Comparison of ENCODE assay signal across 12 cellular contexts in genomic region chr19:38660724-38661123, GRCh38. TPM values are rescaled to one million over a fixed set of nuclear protein-coding genes. Genes with fewer than 3 reads are reported as not detected.
DNase-seq lines count a peak whose midpoint lies in the region; ATAC-seq and TF ChIP-seq lines count a peak whose summit lies in the region.
"Had no signal": no experiment of that assay in that cellular context is flagged by ENCODE, and none has a peak within 500 bp of the region (broad histone marks: within the 10 kb centered on the region; RNA-seq: fewer than 3 reads in every experiment).

No MANE protein-coding gene starts in this region.

- H2BK5ac ChIP-seq in IMR-90 (ENCODE audit: low read depth, low read length, poor library complexity, severe bottlenecking) (peak overlapping the region; percentile 59), mesenchymal stem cell (ENCODE audit: low read depth, low read length, poor library complexity, severe bottlenecking) (no peak overlapping the region)

- intact Hi-C loops in IMR-90 (cut with micrococcal nuclease), result no loop called here
- intact Hi-C loops in activated T-helper 2 cell treated with anti-CD3 and anti-CD28 coated beads, Interferon-gamma antibody, Interleukin-2, Interleukin-4, amounts not matched to agents 10 μg/mL and 5 μg/mL and 100 μg/mL, durations not matched to agents 14 hours and 24 hours and 36 hours (cut with micrococcal nuclease), result no loop called here

- peaks cover 53% of the 10 kb centered on the region for H4K20me1 ChIP-seq in IMR-90 (ENCODE audit: insufficient read depth, low read length)

- peaks cover 52% of the 10 kb centered on the region for H3K4me1 ChIP-seq in IMR-90 (ENCODE audit: control insufficient read depth, insufficient read depth, low read length)
- H3K4me1 ChIP-seq in mesenchymal stem cell (ENCODE audit: control insufficient read depth, insufficient read depth, low read depth, low read length), result peaks cover 54% of the 10 kb centered on the region

- peak overlapping the region; percentile 84 for H3K4ac ChIP-seq in IMR-90 (ENCODE audit: low read depth, low read length)
- H3K4ac ChIP-seq in mesenchymal stem cell (ENCODE audit: low read depth in 1 of 2, low read length in 2 of 2), result peak overlapping the region in 1 of 2 experiments; percentile 40

- peaks cover 20% of the 10 kb centered on the region for H3K36me3 Mint-ChIP-seq in central memory CD8-positive, alpha-beta T cell (ENCODE audit: insufficient read depth)
- peaks cover 33% of the 10 kb centered on the region for H3K36me3 Mint-ChIP-seq in activated T-helper 2 cell treated with anti-CD3 and anti-CD28 coated beads, Interferon-gamma antibody, Interleukin-2, Interleukin-4, amounts not matched to agents 10 μg/mL and 5 μg/mL and 100 μg/mL, durations not matched to agents 14 hours and 24 hours and 36 hours (ENCODE audit: low read depth)

- H3K27me3 ChIP-seq in IMR-90 (ENCODE audit: control insufficient read depth, insufficient read depth, low read length) (no peaks in the 10 kb centered on the region), mesenchymal stem cell (ENCODE audit: control insufficient read depth in 1 of 2, insufficient read depth in 1 of 2, low read length in 2 of 2) (no peaks in the 10 kb centered on the region)

- POLR2A ChIA-PET in IMR-90 (lab: Charles Lee; ENCODE audit: unreplicated experiment), result no interaction called here

- H2BK15ac ChIP-seq in IMR-90 (ENCODE audit: low read depth, low read length) (peak overlapping the region; percentile 57; the same call in 1 of the 3 replicates), mesenchymal stem cell (ENCODE audit: low read depth, poor library complexity, severe bottlenecking) (no peak overlapping the region)

- H3K9me3 ChIP-seq in IMR-90 (ENCODE audit: control insufficient read depth, insufficient read depth, low read length) (no peaks in the 10 kb centered on the region), mesenchymal stem cell (ENCODE audit: control insufficient read depth, low read length) (no peaks in the 10 kb centered on the region)

- no peak overlapping the region for H3K56ac ChIP-seq in IMR-90 (ENCODE audit: extremely low read depth, insufficient read depth, low read length)

- H2AK5ac ChIP-seq in IMR-90 (ENCODE audit: low read depth, low read length) (peak overlapping the region; percentile 64), mesenchymal stem cell (ENCODE audit: low read length, severe bottlenecking) (peak overlapping the region; percentile 33)

- no peaks in the 10 kb centered on the region for H3K27me3 Mint-ChIP-seq in central memory CD8-positive, alpha-beta T cell
- H3K27me3 Mint-ChIP-seq in activated T-helper 2 cell treated with anti-CD3 and anti-CD28 coated beads, Interferon-gamma antibody, Interleukin-2, Interleukin-4, amounts not matched to agents 10 μg/mL and 5 μg/mL and 100 μg/mL, durations not matched to agents 14 hours and 24 hours and 36 hours (ENCODE audit: low read depth), result no peaks in the 10 kb centered on the region
- H3K27me3 Mint-ChIP-seq: stimulated activated naive B cell treated with anti-CD40 and anti-IgM and Interleukin-4, amounts not matched to agents 10 μg/mL and 1 μg/mL and 100 μg/mL, for 72 hours had no signal

- no TSS peak for BruUV-seq in IMR-90 (replicated peaks; lab: Mats Ljungman, UMichigan)

- dilution Hi-C loops in IMR-90 (cut with HindIII; ENCODE audit: low sequenced_read_pairs, unreplicated experiment), result no loop called here

- peak overlapping the region; percentile 43 for H2BK20ac ChIP-seq in IMR-90 (ENCODE audit: low read depth, low read length)

- H3K14ac ChIP-seq in IMR-90 (replicated peaks; ENCODE audit: low read depth, low read length) (peak overlapping the region; percentile 69), mesenchymal stem cell (ENCODE audit: low read length in 2 of 2) (no peak overlapping the region)

- H3K4me3 ChIP-seq in IMR-90 (ENCODE audit: insufficient read depth, low read depth, low read length), result no peak overlapping the region
- H3K4me3 ChIP-seq in mesenchymal stem cell (ENCODE audit: insufficient read depth in 1 of 2, low read depth in 1 of 2, low read length in 2 of 2), result no peak overlapping the region

- H2BK12ac ChIP-seq in mesenchymal stem cell (ENCODE audit: low read length in 2 of 2), result peak overlapping the region; percentile 6 to 76

- ATAC-seq in IMR-90 (ENCODE audit: low read depth) (no peak), GM18502 (IDR thresholded peaks at IDR 0.05; ENCODE audit: poor library complexity, unreplicated experiment) (no peak)
- no peak for ATAC-seq in central memory CD8-positive, alpha-beta T cell (replicated peaks; ENCODE audit: extremely low read depth, poor library complexity, severe bottlenecking)
- ATAC-seq: stimulated activated naive B cell treated with anti-CD40 and anti-IgM and Interleukin-4, amounts not matched to agents 10 μg/mL and 1 μg/mL and 100 μg/mL, for 72 hours had no signal

- H3K9ac ChIP-seq in IMR-90 (ENCODE audit: low read depth, low read length) (no peak overlapping the region), mesenchymal stem cell (ENCODE audit: low read length) (no peak overlapping the region)

- H3K23ac ChIP-seq in IMR-90 (ENCODE audit: low read depth, low read length) (peak overlapping the region; percentile 61; the same call in 1 of the 2 replicates), mesenchymal stem cell (ENCODE audit: low read length in 2 of 2) (peak overlapping the region in 1 of 2 experiments; percentile 34)

- H2BK120ac ChIP-seq in IMR-90 (ENCODE audit: low read depth, low read length) (peak overlapping the region; percentile 77), mesenchymal stem cell (ENCODE audit: low read depth, low read length) (no peak overlapping the region)

- peaks cover 85% of the 10 kb centered on the region for H3K4me1 Mint-ChIP-seq in central memory CD8-positive, alpha-beta T cell
- H3K4me1 Mint-ChIP-seq in activated T-helper 2 cell treated with anti-CD3 and anti-CD28 coated beads, Interferon-gamma antibody, Interleukin-2, Interleukin-4, amounts not matched to agents 10 μg/mL and 5 μg/mL and 100 μg/mL, durations not matched to agents 14 hours and 24 hours and 36 hours (ENCODE audit: low read depth), result peaks cover 58% of the 10 kb centered on the region

- H3K9me3 Mint-ChIP-seq in central memory CD8-positive, alpha-beta T cell, result no peaks in the 10 kb centered on the region
- H3K9me3 Mint-ChIP-seq in activated T-helper 2 cell treated with anti-CD3 and anti-CD28 coated beads, Interferon-gamma antibody, Interleukin-2, Interleukin-4, amounts not matched to agents 10 μg/mL and 5 μg/mL and 100 μg/mL, durations not matched to agents 14 hours and 24 hours and 36 hours, result no peaks in the 10 kb centered on the region
- H3K9me3 Mint-ChIP-seq: stimulated activated naive B cell treated with anti-CD40 and anti-IgM and Interleukin-4, amounts not matched to agents 10 μg/mL and 1 μg/mL and 100 μg/mL, for 72 hours; T-helper 1 cell treated with Interleukin-12 subunit alpha and Interleukin-12 subunit beta and Interleukin-4 antibody, amounts not matched to agents 30 μg/mL and 1 μg/mL, for 36 hours had no signal

- WGBS in IMR-90 (ENCODE audit: extremely low coverage in 2 of 2, insufficient read length in 1 of 2), 2 experiments, result 100% methylated on average over 3 of the region's 9 CpGs; no CpG with 5 or more reads in 1 of the 2 experiments
- WGBS in mesenchymal stem cell, result 92% methylated on average over 9 of the region's 9 CpGs

- H2AFZ ChIP-seq in IMR-90 (replicated peaks; ENCODE audit: low read length, poor library complexity), result no peak overlapping the region
- no peak overlapping the region for H2AFZ ChIP-seq in mesenchymal stem cell (ENCODE audit: low read depth, low read length)

- H3K27ac Mint-ChIP-seq in central memory CD8-positive, alpha-beta T cell (ENCODE audit: low read depth), result no peak overlapping the region
- H3K27ac Mint-ChIP-seq in activated T-helper 2 cell treated with anti-CD3 and anti-CD28 coated beads, Interferon-gamma antibody, Interleukin-2, Interleukin-4, amounts not matched to agents 10 μg/mL and 5 μg/mL and 100 μg/mL, durations not matched to agents 14 hours and 24 hours and 36 hours, result no peak overlapping the region
- H3K27ac Mint-ChIP-seq: stimulated activated naive B cell treated with anti-CD40 and anti-IgM and Interleukin-4, amounts not matched to agents 10 μg/mL and 1 μg/mL and 100 μg/mL, for 72 hours; T-helper 1 cell treated with Interleukin-12 subunit alpha and Interleukin-12 subunit beta and Interleukin-4 antibody, amounts not matched to agents 30 μg/mL and 1 μg/mL, for 36 hours had no signal

- no peak overlapping the region for H2AK9ac ChIP-seq in IMR-90 (replicated peaks; ENCODE audit: low read depth, low read length, poor library complexity)

- H3K4me2 ChIP-seq in IMR-90 (ENCODE audit: low read depth, low read length), result no peak overlapping the region
- no peak overlapping the region for H3K4me2 ChIP-seq in mesenchymal stem cell (ENCODE audit: low read length, poor library complexity, severe bottlenecking)

- H3K79me1 ChIP-seq in IMR-90 (ENCODE audit: low read depth in 1 of 2, low read length in 2 of 2) (peaks cover 0 to 65% of the 10 kb centered on the region in 2 experiments; a peak in 2 of 4 replicates), mesenchymal stem cell (replicated peaks; ENCODE audit: low read length, poor library complexity, severe bottlenecking) (no peaks in the 10 kb centered on the region)

- peak overlapping the region; percentile 18; the same call in 1 of the 2 replicates for H3K18ac ChIP-seq in IMR-90 (ENCODE audit: low read depth, low read length)
- H3K18ac ChIP-seq in mesenchymal stem cell (ENCODE audit: low read depth in 1 of 2, low read length in 2 of 2), result peak overlapping the region in 1 of 2 experiments; percentile 23

- peak overlapping the region; percentile 4 for H3K4me3 Mint-ChIP-seq in central memory CD8-positive, alpha-beta T cell
- no peak overlapping the region for H3K4me3 Mint-ChIP-seq in activated T-helper 2 cell treated with anti-CD3 and anti-CD28 coated beads, Interferon-gamma antibody, Interleukin-2, Interleukin-4, amounts not matched to agents 10 μg/mL and 5 μg/mL and 100 μg/mL, durations not matched to agents 14 hours and 24 hours and 36 hours (ENCODE audit: low read depth)
- H3K4me3 Mint-ChIP-seq: stimulated activated naive B cell treated with anti-CD40 and anti-IgM and Interleukin-4, amounts not matched to agents 10 μg/mL and 1 μg/mL and 100 μg/mL, for 72 hours; T-helper 1 cell treated with Interleukin-12 subunit alpha and Interleukin-12 subunit beta and Interleukin-4 antibody, amounts not matched to agents 30 μg/mL and 1 μg/mL, for 36 hours had no signal

- H3K27ac ChIP-seq in IMR-90 (ENCODE audit: insufficient read depth, low read length) (peak overlapping the region; percentile 14; the same call in 1 of the 2 replicates), mesenchymal stem cell (ENCODE audit: low read length, poor library complexity, severe bottlenecking) (peak overlapping the region; percentile 69), substantia nigra (ENCODE audit: low read depth, low read length, poor library complexity, severe bottlenecking) (peak overlapping the region; percentile 31)

- H3K36me3 ChIP-seq in IMR-90 (ENCODE audit: control insufficient read depth, insufficient read depth, low read length) (peaks cover 19% of the 10 kb centered on the region), mesenchymal stem cell (ENCODE audit: control insufficient read depth in 1 of 2, insufficient read depth in 2 of 2, low read depth in 1 of 2, low read length in 2 of 2) (peaks cover 5 to 33% of the 10 kb centered on the region in 2 experiments)

- TF ChIP-seq RAD21 in IMR-90 (IDR thresholded peaks at IDR 0.05; ENCODE audit: low read length), result no peak

- TF ChIP-seq CTCF in IMR-90 (conservative IDR thresholded peaks at IDR 0.05; ENCODE audit: low read depth, low read length), result no peak

- CTCF ChIA-PET in IMR-90 (lab: Yijun Ruan, JAX), result no interaction called here

- in situ Hi-C loops in IMR-90 (cut with MboI; ENCODE audit: low sequenced_read_pairs), result no loop called here

- H4K5ac ChIP-seq in IMR-90 (ENCODE audit: low read depth, low read length), result 0 out of 2 replicates have a peak overlapping the region, but pooled peaks have one; percentile 16

- H3K9me1 ChIP-seq in IMR-90 (ENCODE audit: insufficient read depth, low read length), result peaks cover 51% of the 10 kb centered on the region

- peak overlapping the region in 1 of 2 experiments; percentile 46; a peak in 2 of 4 replicates for H4K8ac ChIP-seq in IMR-90 (ENCODE audit: low read depth in 2 of 2, low read length in 2 of 2)
- H4K8ac ChIP-seq in mesenchymal stem cell (ENCODE audit: low read length), result peak overlapping the region; percentile 35

- no peak for TF ChIP-seq POLR2A in IMR-90 (IDR thresholded peaks at IDR 0.05; ENCODE audit: low read depth, low read length)

- DNase-seq in IMR-90 (no peak), mesenchymal stem cell (no peak), substantia nigra (lab: John Stamatoyannopoulos, UW) (no peak), pons (ENCODE audit: low spot score) (no peak), T1000 (lab: John Stamatoyannopoulos, UW) (no peak)
- DNase-seq in central memory CD8-positive, alpha-beta T cell (ENCODE audit: low spot score in 2 of 2), result no peak
- no peak for DNase-seq in activated T-helper 2 cell treated with anti-CD3 and anti-CD28 coated beads, Interferon-gamma antibody, Interleukin-2, Interleukin-4, amounts not matched to agents 10 μg/mL and 5 μg/mL and 100 μg/mL, durations not matched to agents 14 hours and 24 hours and 36 hours (ENCODE audit: low spot score)
- DNase-seq: NCI-H774; stimulated activated naive B cell treated with anti-CD40 and anti-IgM and Interleukin-4, amounts not matched to agents 10 μg/mL and 1 μg/mL and 100 μg/mL, for 72 hours had no signal

- H4K91ac ChIP-seq in IMR-90 (ENCODE audit: insufficient read depth, low read depth, low read length) (peak overlapping the region; percentile 56), mesenchymal stem cell (ENCODE audit: low read length) (peak overlapping the region; percentile 43)

RNA-seq across cellular contexts. Expression of gene ACTN4, which starts 13.3 kb away (rescaled TPM):
- 614 and 659 TPM in 2 replicates for total RNA-seq in IMR-90 (2012; rRNA removed)
- polyA plus RNA-seq in IMR-90 (2012; rRNA removed), result 497 and 541 TPM in 2 replicates
- 291 and 549 TPM in 2 replicates for polyA plus RNA-seq in IMR-90 (2012; cell fraction: cytosol; rRNA removed)
- polyA plus RNA-seq in IMR-90 (2012; cell fraction: nucleus; rRNA removed; ENCODE audit: low replicate concordance), result 608 and 1,383 TPM in 2 replicates
- 259 TPM for polyA plus RNA-seq in mesenchymal stem cell (2013, experiment 1 of 2)
- polyA plus RNA-seq in mesenchymal stem cell (2013, experiment 2 of 2), result 250 TPM
- 329 and 334 TPM in 2 replicates for total RNA-seq in activated T-helper 2 cell treated with anti-CD3 and anti-CD28 coated beads, Interferon-gamma antibody, Interleukin-2, Interleukin-4, amounts not matched to agents 10 μg/mL and 5 μg/mL and 100 μg/mL, durations not matched to agents 14 hours and 24 hours and 36 hours

RNA-seq across cellular contexts. Expression of gene EIF3K, which starts 41.7 kb away (rescaled TPM):
- 965 and 1,137 TPM in 2 replicates for total RNA-seq in IMR-90 (2012; rRNA removed)
- 524 and 575 TPM in 2 replicates for polyA plus RNA-seq in IMR-90 (2012; rRNA removed)
- 561 and 960 TPM in 2 replicates for polyA plus RNA-seq in IMR-90 (2012; cell fraction: cytosol; rRNA removed)
- 263 and 486 TPM in 2 replicates for polyA plus RNA-seq in IMR-90 (2012; cell fraction: nucleus; rRNA removed; ENCODE audit: low replicate concordance)
- polyA plus RNA-seq in mesenchymal stem cell (2013, experiment 1 of 2), result 221 TPM
- 218 TPM for polyA plus RNA-seq in mesenchymal stem cell (2013, experiment 2 of 2)
- 285 and 287 TPM in 2 replicates for total RNA-seq in activated T-helper 2 cell treated with anti-CD3 and anti-CD28 coated beads, Interferon-gamma antibody, Interleukin-2, Interleukin-4, amounts not matched to agents 10 μg/mL and 5 μg/mL and 100 μg/mL, durations not matched to agents 14 hours and 24 hours and 36 hours

RNA-seq across cellular contexts. Expression of gene MAP4K1, which starts 43.0 kb away (rescaled TPM):
- total RNA-seq in IMR-90 (2012; rRNA removed), result not detected in 2 replicates
- 0.16 and 0.22 TPM in 2 replicates for polyA plus RNA-seq in IMR-90 (2012; rRNA removed)
- polyA plus RNA-seq in IMR-90 (2012; cell fraction: cytosol; rRNA removed), result 0.04 and 0.38 TPM in 2 replicates
- polyA plus RNA-seq in IMR-90 (2012; cell fraction: nucleus; rRNA removed; ENCODE audit: low replicate concordance), result 1.5 and 1.7 TPM in 2 replicates
- 0.14 TPM for polyA plus RNA-seq in mesenchymal stem cell (2013, experiment 1 of 2)
- polyA plus RNA-seq in mesenchymal stem cell (2013, experiment 2 of 2), result 0.08 TPM
- 181 and 187 TPM in 2 replicates for total RNA-seq in activated T-helper 2 cell treated with anti-CD3 and anti-CD28 coated beads, Interferon-gamma antibody, Interleukin-2, Interleukin-4, amounts not matched to agents 10 μg/mL and 5 μg/mL and 100 μg/mL, durations not matched to agents 14 hours and 24 hours and 36 hours
- total RNA-seq: lung microvascular endothelial cell had no signal

Comparison
In these comparisons a context has a peak if more than half of its experiments do, and no peak if none do; other contexts are left out.
1. H3K27ac ChIP-seq: peak in every context shown above with its lines; median percentile 69 in mesenchymal stem cell; 31 in substantia nigra; 14 in IMR-90.
2. RNA of gene MAP4K1, which starts 43.0 kb away (total RNA-seq): 181 to 187 TPM in activated T-helper 2 cell treated with anti-CD3 and anti-CD28 coated beads, Interferon-gamma antibody, Interleukin-2, Interleukin-4, amounts not matched to agents 10 μg/mL and 5 μg/mL and 100 μg/mL, durations not matched to agents 14 hours and 24 hours and 36 hours; not detected in IMR-90; every median in the first group is over 100 times any median in the second.